8 cellular contexts compared by ENCODE assay signal in genomic region chr12:6334940-6335450, GRCh38. TPM values are rescaled to one million over a fixed set of nuclear protein-coding genes. Genes with fewer than 3 reads are reported as not detected.
DNase-seq lines count a peak whose midpoint lies in the region; ATAC-seq, FAIRE-seq and TF ChIP-seq lines count a peak whose summit lies in the region.

No MANE protein-coding gene starts in this region.

- peaks cover 39% of the 10 kb centered on the region for H3K9me1 ChIP-seq in IMR-90 (ENCODE audit: insufficient read depth, low read length)

- no peak for TF ChIP-seq EP300 in HepG2 (IDR thresholded peaks at IDR 0.05; ENCODE audit: low read depth in 2 of 2, low read length in 2 of 2)
- TF ChIP-seq EP300 in HepG2 (CRISPR knock-in tag; IDR thresholded peaks at IDR 0.05; ENCODE audit: borderline replicate concordance) = no peak

- H3K14ac ChIP-seq in IMR-90 (replicated peaks; ENCODE audit: low read depth, low read length) = peak overlapping the region; percentile 74

- peaks cover 64% of the 10 kb centered on the region for H3K4me1 ChIP-seq in IMR-90 (ENCODE audit: control insufficient read depth, insufficient read depth, low read length)
- peaks cover 61% of the 10 kb centered on the region for H3K4me1 ChIP-seq in HepG2 (ENCODE audit: insufficient read depth, low read length)
- peaks cover 55% of the 10 kb centered on the region for H3K4me1 ChIP-seq in testis

- H3K9ac ChIP-seq in IMR-90 (ENCODE audit: low read depth, low read length) (peak overlapping the region; percentile 71), HepG2 (ENCODE audit: insufficient read depth, low read depth, low read length) (peak overlapping the region; percentile 95)

- peak; percentile 39 for DNase-seq in IMR-90
- DNase-seq in cardiac fibroblast (ENCODE audit: low read depth in 2 of 2) = peak in 1 of 2 donors; percentile 29
- no peak for DNase-seq in HepG2 (ENCODE audit: low spot score)
- peak; percentile 41 for DNase-seq in testis
- no peak for DNase-seq in stimulated activated naive CD4-positive, alpha-beta T cell treated with Interleukin-2 at 50 U/mL for 16 hours (lab: John Stamatoyannopoulos, UW)
- no peak for DNase-seq in sciatic nerve (ENCODE audit: low spot score)
- no peak for DNase-seq in T-cell

- H3K23ac ChIP-seq in IMR-90 (ENCODE audit: low read depth, low read length) = peak overlapping the region; percentile 95

- H3K4me1 Mint-ChIP-seq in T-cell = peaks cover 11 to 31% (median 26%) of the 10 kb centered on the region in 3 donors

- H3K27ac Mint-ChIP-seq in T-cell = no peak overlapping the region

- H2BK20ac ChIP-seq in IMR-90 (ENCODE audit: low read depth, low read length) = peak overlapping the region; percentile 93

- peak overlapping the region; percentile 99 for H2AK9ac ChIP-seq in IMR-90 (replicated peaks; ENCODE audit: low read depth, low read length, poor library complexity)

- H4K20me1 ChIP-seq in IMR-90 (ENCODE audit: insufficient read depth, low read length) (peaks cover 86% of the 10 kb centered on the region), HepG2 (ENCODE audit: insufficient read depth, low read length) (no peaks in the 10 kb centered on the region; the same call in 1 of the 2 replicates)

- in situ Hi-C loops in IMR-90 (cut with MboI; ENCODE audit: low sequenced_read_pairs) = loop anchor here (5.0 to 10.0 kb wide), 2 partner anchors 37 to 210 kb away; no protein-coding TSS in a partner anchor
- in situ Hi-C loops in HepG2 (cut with HindIII; ENCODE audit: extremely low pct_ligation_motif_present, low pct_unique_long_range_greater_than_20kb) = loop anchor here (5.0 kb wide), 1 partner anchor 37 kb away; no protein-coding TSS in a partner anchor

- peak overlapping the region; percentile 99 for H4K91ac ChIP-seq in IMR-90 (ENCODE audit: insufficient read depth, low read depth, low read length)

- TF ChIP-seq RAD21 in IMR-90 (IDR thresholded peaks at IDR 0.05; ENCODE audit: low read length) (no peak), HepG2 (CRISPR knock-in tag; IDR thresholded peaks at IDR 0.05) (no peak)

- no peaks in the 10 kb centered on the region for H3K9me3 Mint-ChIP-seq in T-cell

- TF ChIP-seq CTCF in IMR-90 (conservative IDR thresholded peaks at IDR 0.05; ENCODE audit: low read depth, low read length) (no peak), cardiac fibroblast (IDR thresholded peaks at IDR 0.05; ENCODE audit: low read depth, low read length) (no peak), HepG2 (CRISPR knock-in tag; IDR thresholded peaks at IDR 0.05) (no peak), testis (IDR thresholded peaks at IDR 0.05) (no peak)

- peak overlapping the region; percentile 98 for H2BK120ac ChIP-seq in IMR-90 (ENCODE audit: low read depth, low read length)

- H3K4me3 ChIP-seq in IMR-90 (ENCODE audit: insufficient read depth, low read depth, low read length) = no peak overlapping the region
- peak overlapping the region; percentile 39 to 47 for H3K4me3 ChIP-seq in cardiac fibroblast (replicated peaks in 1 of 2; ENCODE audit: low read depth in 2 of 2, low read length in 2 of 2)
- H3K4me3 ChIP-seq in HepG2 (replicated peaks in 1 of 3; ENCODE audit: insufficient read depth in 1 of 3, low read depth in 2 of 3, low read length in 3 of 3) = peak overlapping the region in 2 of 3 experiments; percentile 41 to 99; a peak in 4 of 6 replicates
- H3K4me3 ChIP-seq in testis = no peak overlapping the region

- dilution Hi-C loops in IMR-90 (cut with HindIII; ENCODE audit: low sequenced_read_pairs, unreplicated experiment) = no loop called here

- H3K4ac ChIP-seq in IMR-90 (ENCODE audit: low read depth, low read length) = peak overlapping the region; percentile 99

- POLR2A ChIA-PET in IMR-90 (lab: Charles Lee; ENCODE audit: unreplicated experiment) = interaction anchor here (0.6 to 1.6 kb wide), 4 partner anchors 13 to 199 kb away, joined by 3 to 14 read pairs (median 4); partner anchors contain the start of gene GAPDH
- POLR2A ChIA-PET in HepG2 (lab: Yijun Ruan, JAX) = interaction anchor here (0.7 to 11.0 kb wide), 32 partner anchors 8 to 354 kb away, joined by 3 to 278 read pairs (median 12); partner anchors contain the start of genes GAPDH, LTBR, MRPL51 and NOP2
- POLR2A ChIA-PET in T-cell (lab: Charles Lee) = interaction anchor here (0.5 to 0.6 kb wide), 4 partner anchors 13 to 346 kb away, joined by 3 to 5 read pairs (median 4); no protein-coding TSS in a partner anchor

- no TSS peak for BruUV-seq in IMR-90 (replicated peaks; lab: Mats Ljungman, UMichigan)
- no TSS peak for BruUV-seq in HepG2 (replicated peaks; lab: Mats Ljungman, UMichigan)

- H3K18ac ChIP-seq in IMR-90 (ENCODE audit: low read depth, low read length) = peak overlapping the region; percentile 80

- peaks cover 48% of the 10 kb centered on the region for H3K79me2 ChIP-seq in HepG2 (ENCODE audit: insufficient read depth, low read length)

- peak overlapping the region; percentile 25 for H4K5ac ChIP-seq in IMR-90 (ENCODE audit: low read depth, low read length)

- H4K8ac ChIP-seq in IMR-90 (ENCODE audit: low read depth in 2 of 2, low read length in 2 of 2) = peak overlapping the region; percentile 37 to 94; a peak in 3 of 4 replicates

- H3K4me3 Mint-ChIP-seq in T-cell = no peak overlapping the region

- peak overlapping the region; percentile 99 for H2AK5ac ChIP-seq in IMR-90 (ENCODE audit: low read depth, low read length)

- H3K27ac ChIP-seq in IMR-90 (ENCODE audit: insufficient read depth, low read length) = peak overlapping the region; percentile 94
- H3K27ac ChIP-seq in HepG2 (ENCODE audit: extremely low read length, insufficient read depth, low read length) = peak overlapping the region; percentile 97
- H3K27ac ChIP-seq in testis = peak overlapping the region; percentile 86 to 93

- no peaks in the 10 kb centered on the region for H3K27me3 Mint-ChIP-seq in T-cell

- peaks cover 54% of the 10 kb centered on the region for H3K36me3 ChIP-seq in IMR-90 (ENCODE audit: control insufficient read depth, insufficient read depth, low read length)
- peaks cover 21 to 42% of the 10 kb centered on the region in 2 experiments; a peak in 4 of 5 replicates for H3K36me3 ChIP-seq in HepG2 (replicated peaks in 1 of 2; ENCODE audit: control insufficient read depth in 1 of 2, insufficient read depth in 2 of 2, low read length in 2 of 2)
- H3K36me3 ChIP-seq in testis (ENCODE audit: low read depth, missing control alignments) = no peaks in the 10 kb centered on the region

- H3K4me2 ChIP-seq in IMR-90 (ENCODE audit: low read depth, low read length) (peak overlapping the region; percentile 70), HepG2 (ENCODE audit: low read depth, low read length) (peak overlapping the region; percentile 96)

- FAIRE-seq in HepG2 (lab: Jason Lieb, UNC) = no peak

- H3K36me3 Mint-ChIP-seq in T-cell = peaks cover 29% of the 10 kb centered on the region

- peaks cover 22 to 89% of the 10 kb centered on the region in 2 experiments for H3K79me1 ChIP-seq in IMR-90 (ENCODE audit: low read depth in 1 of 2, low read length in 2 of 2)

- H3K27me3 ChIP-seq in IMR-90 (ENCODE audit: control insufficient read depth, insufficient read depth, low read length) (no peaks in the 10 kb centered on the region), HepG2 (ENCODE audit: control insufficient read depth in 1 of 2, insufficient read depth in 2 of 2, low read length in 2 of 2) (no peaks in the 10 kb centered on the region; a peak in 1 of 5 replicates), testis (no peaks in the 10 kb centered on the region)

- peak overlapping the region; percentile 95 for H2BK5ac ChIP-seq in IMR-90 (ENCODE audit: low read depth, low read length, poor library complexity, severe bottlenecking)

- no peak for ATAC-seq in IMR-90 (ENCODE audit: low read depth)
- ATAC-seq in HepG2 = no peak
- no peak for ATAC-seq in GM18511 (IDR thresholded peaks at IDR 0.05; ENCODE audit: unreplicated experiment)
- no peak for ATAC-seq in sciatic nerve
- no peak for ATAC-seq in T-cell (replicated peaks in 1 of 4)

- H3K9me3 ChIP-seq in IMR-90 (ENCODE audit: control insufficient read depth, insufficient read depth, low read length) (no peaks in the 10 kb centered on the region), HepG2 (ENCODE audit: low read length) (no peaks in the 10 kb centered on the region), testis (no peaks in the 10 kb centered on the region)

- peak overlapping the region; percentile 32; the same call in 2 of the 3 replicates for H2BK15ac ChIP-seq in IMR-90 (ENCODE audit: low read depth, low read length)

- H3K56ac ChIP-seq in IMR-90 (ENCODE audit: extremely low read depth, insufficient read depth, low read length) = peak overlapping the region; percentile 96; the same call in 1 of the 2 replicates

- H2AFZ ChIP-seq in IMR-90 (replicated peaks; ENCODE audit: low read length, poor library complexity) (no peak overlapping the region), HepG2 (ENCODE audit: low read length) (no peak overlapping the region)

- no peak for TF ChIP-seq POLR2A in IMR-90 (IDR thresholded peaks at IDR 0.05; ENCODE audit: low read depth, low read length)
- TF ChIP-seq POLR2A in HepG2 (IDR thresholded peaks at IDR 0.05; ENCODE audit: insufficient read depth in 1 of 2, low read depth in 2 of 2, low read length in 2 of 2) = no peak
- no peak for TF ChIP-seq POLR2A in testis (IDR thresholded peaks at IDR 0.05)

- WGBS in IMR-90 (ENCODE audit: extremely low coverage in 2 of 2, insufficient read length in 1 of 2), 2 experiments = 50% methylated on average over 6 of the region's 13 CpGs; no CpG with 5 or more reads in 1 of the 2 experiments
- WGBS in HepG2 (ENCODE audit: low lambda C conversion rate) = 36% methylated on average over 12 of the region's 13 CpGs
- WGBS in testis, 2 donors = 40 to 46% methylated on average over 13 of the region's 13 CpGs

- CTCF ChIA-PET in IMR-90 (lab: Yijun Ruan, JAX) (interaction anchor here (0.6 to 1.2 kb wide), 7 partner anchors 28 to 89 kb away, joined by 3 to 5 read pairs (median 3); partner anchors contain the start of genes LTBR and SCNN1A), HepG2 (lab: Yijun Ruan, JAX; ENCODE audit: low intra/inter-chr PET ratio, low total read pairs) (interaction anchor here (1.0 to 1.6 kb wide), 2 partner anchors 33 to 37 kb away, joined by 3 to 4 read pairs; no protein-coding TSS in a partner anchor), T-cell (lab: Charles Lee) (interaction anchor here (0.6 to 5.6 kb wide), 26 partner anchors 9 to 1487 kb away, joined by 3 to 74 read pairs (median 4); partner anchors contain the start of genes TAPBPL (in 1 of the 2), USP5 (in 1 of the 2) and VAMP1 (in 1 of the 2))

- intact Hi-C loops in IMR-90 (cut with micrococcal nuclease) = no loop called here
- intact Hi-C loops in HepG2 (cut with micrococcal nuclease; ENCODE audit: unreplicated experiment) = loop anchor here (1.0 to 10.0 kb wide), 3 partner anchors 9 to 130 kb away; no protein-coding TSS in a partner anchor
- intact Hi-C loops in testis (cut with DNase I; ENCODE audit: low total_unique reads) = loop anchor here (10.0 kb wide), 2 partner anchors 50 to 120 kb away; partner anchors contain the start of genes LTBR and TAPBPL
- intact Hi-C loops in sciatic nerve (cut with DNase I) = loop anchor here (10.0 kb wide), 2 partner anchors 50 to 130 kb away; partner anchors contain the start of gene LTBR

RNA-seq across cellular contexts. Expression of gene TNFRSF1A, which starts 6.9 kb away (rescaled TPM):
- total RNA-seq in IMR-90 (2012; rRNA removed) (79.6 and 86.7 TPM in 2 replicates), HepG2 (2016; rRNA removed; fragmentation: Illumina TruSeq; extraction: Trizol) (21.9 and 41.5 TPM in 2 replicates), testis (100 to 1,000 TPM in 1 of 2 donors, 10 to 100 TPM in 1; 94.6 to 106 TPM), sciatic nerve (215 TPM), T-cell (10 to 100 TPM; 32.3 to 88.0 (median 86.5) TPM)
- polyA plus RNA-seq in IMR-90 (2012; rRNA removed) (136 and 138 TPM in 2 replicates), HepG2 (2011; rRNA removed) (41.4 and 61.2 TPM in 2 replicates), testis (ENCODE audit: insufficient read depth, low read depth, low replicate concordance) (59.8 TPM)
- 105 and 167 TPM in 2 replicates for polyA plus RNA-seq in IMR-90 (2012; cell fraction: cytosol; rRNA removed)
- 102 and 107 TPM in 2 replicates for polyA plus RNA-seq in IMR-90 (2012; cell fraction: nucleus; rRNA removed; ENCODE audit: low replicate concordance)
- total RNA-seq in HepG2 (2016; cell fraction: cytosol; rRNA removed; fragmentation: Illumina TruSeq; extraction: Trizol; ENCODE audit: low read depth) = 16.3 and 18.0 TPM in 2 replicates
- total RNA-seq in HepG2 (2016; cell fraction: insoluble cytoplasmic fraction; rRNA removed; fragmentation: Illumina TruSeq; extraction: Trizol) = 28.8 and 36.5 TPM in 2 replicates
- 19.8 and 22.3 TPM in 2 replicates for total RNA-seq in HepG2 (2016; cell fraction: membrane; rRNA removed; fragmentation: Illumina TruSeq; extraction: Trizol)
- 36.8 and 40.7 TPM in 2 replicates for total RNA-seq in HepG2 (2016; cell fraction: nucleus; rRNA removed; fragmentation: Illumina TruSeq; extraction: Trizol)
- polyA plus RNA-seq in HepG2 (2011; cell fraction: cytosol; rRNA removed) = 53.0 and 53.4 TPM in 2 replicates
- 67.2 and 67.4 TPM in 2 replicates for polyA plus RNA-seq in HepG2 (2011; cell fraction: nucleus; rRNA removed)
- polyA plus RNA-seq in HepG2 (2012) = 40.9 and 56.2 TPM in 2 replicates
- polyA plus RNA-seq in HepG2 (2016; cell fraction: cytosol; fragmentation: Illumina TruSeq; extraction: Trizol; ENCODE audit: low read depth) = 5.2 and 6.8 TPM in 2 replicates
- polyA plus RNA-seq in HepG2 (2016; cell fraction: insoluble cytoplasmic fraction; fragmentation: Illumina TruSeq; extraction: Trizol; ENCODE audit: low read depth) = 31.8 and 38.4 TPM in 2 replicates
- 14.3 and 15.5 TPM in 2 replicates for polyA plus RNA-seq in HepG2 (2016; cell fraction: membrane; fragmentation: Illumina TruSeq; extraction: Trizol; ENCODE audit: low read depth)
- polyA plus RNA-seq in HepG2 (2016; cell fraction: nucleus; fragmentation: Illumina TruSeq; extraction: Trizol; ENCODE audit: insufficient read depth, low read depth) = 75.7 and 99.5 TPM in 2 replicates
- polyA minus RNA-seq in HepG2 (2011; rRNA and poly(A)+ RNA removed; ENCODE audit: low replicate concordance) = 88.8 and 131 TPM in 2 replicates
- 52.9 and 68.3 TPM in 2 replicates for polyA minus RNA-seq in HepG2 (2011; cell fraction: cytosol; rRNA and poly(A)+ RNA removed)
- polyA minus RNA-seq in HepG2 (2011; cell fraction: nucleus; rRNA and poly(A)+ RNA removed) = 54.3 and 80.4 TPM in 2 replicates

RNA-seq across cellular contexts. Expression of gene PLEKHG6, which starts 24.5 kb away (rescaled TPM):
- total RNA-seq in IMR-90 (2012; rRNA removed) = under 0.01 TPM in 2 replicates
- polyA plus RNA-seq in IMR-90 (2012; rRNA removed) = 0.10 TPM in 2 replicates
- 0.05 and 0.07 TPM in 2 replicates for polyA plus RNA-seq in IMR-90 (2012; cell fraction: cytosol; rRNA removed)
- polyA plus RNA-seq in IMR-90 (2012; cell fraction: nucleus; rRNA removed; ENCODE audit: low replicate concordance) = 0.05 and 0.15 TPM in 2 replicates
- 13.1 and 18.9 TPM in 2 replicates for total RNA-seq in HepG2 (2016; rRNA removed; fragmentation: Illumina TruSeq; extraction: Trizol)
- total RNA-seq in HepG2 (2016; cell fraction: cytosol; rRNA removed; fragmentation: Illumina TruSeq; extraction: Trizol; ENCODE audit: low read depth) = 11.1 and 14.7 TPM in 2 replicates
- 15.0 and 16.9 TPM in 2 replicates for total RNA-seq in HepG2 (2016; cell fraction: insoluble cytoplasmic fraction; rRNA removed; fragmentation: Illumina TruSeq; extraction: Trizol)
- total RNA-seq in HepG2 (2016; cell fraction: membrane; rRNA removed; fragmentation: Illumina TruSeq; extraction: Trizol) = 23.7 TPM in 2 replicates
- total RNA-seq in HepG2 (2016; cell fraction: nucleus; rRNA removed; fragmentation: Illumina TruSeq; extraction: Trizol) = 15.6 and 19.7 TPM in 2 replicates
- polyA plus RNA-seq in HepG2 (2011; rRNA removed) = 17.0 and 26.8 TPM in 2 replicates
- 12.8 and 29.8 TPM in 2 replicates for polyA plus RNA-seq in HepG2 (2011; cell fraction: cytosol; rRNA removed)
- polyA plus RNA-seq in HepG2 (2011; cell fraction: nucleus; rRNA removed) = 20.1 and 50.9 TPM in 2 replicates
- 16.4 and 22.2 TPM in 2 replicates for polyA plus RNA-seq in HepG2 (2012)
- 16.0 and 16.1 TPM in 2 replicates for polyA plus RNA-seq in HepG2 (2016; cell fraction: cytosol; fragmentation: Illumina TruSeq; extraction: Trizol; ENCODE audit: low read depth)
- 15.2 and 21.6 TPM in 2 replicates for polyA plus RNA-seq in HepG2 (2016; cell fraction: insoluble cytoplasmic fraction; fragmentation: Illumina TruSeq; extraction: Trizol; ENCODE audit: low read depth)
- polyA plus RNA-seq in HepG2 (2016; cell fraction: membrane; fragmentation: Illumina TruSeq; extraction: Trizol; ENCODE audit: low read depth) = 20.3 and 26.3 TPM in 2 replicates
- polyA plus RNA-seq in HepG2 (2016; cell fraction: nucleus; fragmentation: Illumina TruSeq; extraction: Trizol; ENCODE audit: insufficient read depth, low read depth) = 28.0 and 30.9 TPM in 2 replicates
- 0.70 and 23.3 TPM in 2 replicates for polyA minus RNA-seq in HepG2 (2011; rRNA and poly(A)+ RNA removed; ENCODE audit: low replicate concordance)
- 8.8 and 12.8 TPM in 2 replicates for polyA minus RNA-seq in HepG2 (2011; cell fraction: cytosol; rRNA and poly(A)+ RNA removed)
- polyA minus RNA-seq in HepG2 (2011; cell fraction: nucleus; rRNA and poly(A)+ RNA removed) = 13.3 and 16.5 TPM in 2 replicates
- total RNA-seq in testis = 1 to 10 TPM in 1 of 2 donors, under 1 TPM in 1; 0.87 to 2.0 TPM
- polyA plus RNA-seq in testis (ENCODE audit: insufficient read depth, low read depth, low replicate concordance) = 2.2 TPM
- total RNA-seq in sciatic nerve = 5.2 TPM
- total RNA-seq in T-cell = under 1 TPM in 2 of 5 donors, not detected in 3; 0.13 to 0.38 TPM

RNA-seq across cellular contexts. Expression of gene SCNN1A, which starts 40.4 kb away (rescaled TPM):
- not detected in 2 replicates for total RNA-seq in IMR-90 (2012; rRNA removed)
- 0.24 and 0.41 TPM in 2 replicates for polyA plus RNA-seq in IMR-90 (2012; rRNA removed)
- polyA plus RNA-seq in IMR-90 (2012; cell fraction: cytosol; rRNA removed) = 0.13 and 0.16 TPM in 2 replicates
- polyA plus RNA-seq in IMR-90 (2012; cell fraction: nucleus; rRNA removed; ENCODE audit: low replicate concordance) = 0.32 and 1.2 TPM in 2 replicates
- 0.63 and 1.5 TPM in 2 replicates for total RNA-seq in HepG2 (2016; rRNA removed; fragmentation: Illumina TruSeq; extraction: Trizol)
- 0.71 and 1.2 TPM in 2 replicates for total RNA-seq in HepG2 (2016; cell fraction: cytosol; rRNA removed; fragmentation: Illumina TruSeq; extraction: Trizol; ENCODE audit: low read depth)
- total RNA-seq in HepG2 (2016; cell fraction: insoluble cytoplasmic fraction; rRNA removed; fragmentation: Illumina TruSeq; extraction: Trizol) = 0.71 and 1.6 TPM in 2 replicates
- 0.72 and 0.87 TPM in 2 replicates for total RNA-seq in HepG2 (2016; cell fraction: membrane; rRNA removed; fragmentation: Illumina TruSeq; extraction: Trizol)
- total RNA-seq in HepG2 (2016; cell fraction: nucleus; rRNA removed; fragmentation: Illumina TruSeq; extraction: Trizol) = 1.8 and 5.0 TPM in 2 replicates
- polyA plus RNA-seq in HepG2 (2011; rRNA removed) = 14.6 and 32.8 TPM in 2 replicates
- polyA plus RNA-seq in HepG2 (2011; cell fraction: cytosol; rRNA removed) = 6.1 and 12.5 TPM in 2 replicates
- 24.9 and 39.4 TPM in 2 replicates for polyA plus RNA-seq in HepG2 (2011; cell fraction: nucleus; rRNA removed)
- polyA plus RNA-seq in HepG2 (2012) = 17.5 and 19.3 TPM in 2 replicates
- polyA plus RNA-seq in HepG2 (2016; cell fraction: cytosol; fragmentation: Illumina TruSeq; extraction: Trizol; ENCODE audit: low read depth) = 0.22 and 0.41 TPM in 2 replicates
- 1.0 and 1.6 TPM in 2 replicates for polyA plus RNA-seq in HepG2 (2016; cell fraction: insoluble cytoplasmic fraction; fragmentation: Illumina TruSeq; extraction: Trizol; ENCODE audit: low read depth)
- 0.66 and 1.1 TPM in 2 replicates for polyA plus RNA-seq in HepG2 (2016; cell fraction: membrane; fragmentation: Illumina TruSeq; extraction: Trizol; ENCODE audit: low read depth)
- 4.0 and 5.1 TPM in 2 replicates for polyA plus RNA-seq in HepG2 (2016; cell fraction: nucleus; fragmentation: Illumina TruSeq; extraction: Trizol; ENCODE audit: insufficient read depth, low read depth)
- polyA minus RNA-seq in HepG2 (2011; rRNA and poly(A)+ RNA removed; ENCODE audit: low replicate concordance) = 9.5 and 30.0 TPM in 2 replicates
- polyA minus RNA-seq in HepG2 (2011; cell fraction: cytosol; rRNA and poly(A)+ RNA removed) = 5.9 and 14.3 TPM in 2 replicates
- polyA minus RNA-seq in HepG2 (2011; cell fraction: nucleus; rRNA and poly(A)+ RNA removed) = 10.9 and 24.2 TPM in 2 replicates
- total RNA-seq in testis = 10 to 100 TPM; 22.7 to 43.1 TPM
- 14.6 TPM for polyA plus RNA-seq in testis (ENCODE audit: insufficient read depth, low read depth, low replicate concordance)
- 16.8 TPM for total RNA-seq in sciatic nerve
- total RNA-seq in T-cell = 1 to 10 TPM; 1.0 to 3.4 (median 2.6) TPM

RNA-seq across cellular contexts. Expression of gene LTBR, which starts 49.0 kb away (rescaled TPM):
- 19.7 and 24.7 TPM in 2 replicates for total RNA-seq in IMR-90 (2012; rRNA removed)
- polyA plus RNA-seq in IMR-90 (2012; rRNA removed) = 62.5 and 66.0 TPM in 2 replicates
- 71.8 and 82.3 TPM in 2 replicates for polyA plus RNA-seq in IMR-90 (2012; cell fraction: cytosol; rRNA removed)
- polyA plus RNA-seq in IMR-90 (2012; cell fraction: nucleus; rRNA removed; ENCODE audit: low replicate concordance) = 71.5 and 142 TPM in 2 replicates
- total RNA-seq in HepG2 (2016; rRNA removed; fragmentation: Illumina TruSeq; extraction: Trizol) = 12.1 and 34.8 TPM in 2 replicates
- total RNA-seq in HepG2 (2016; cell fraction: cytosol; rRNA removed; fragmentation: Illumina TruSeq; extraction: Trizol; ENCODE audit: low read depth) = 24.4 and 24.5 TPM in 2 replicates
- total RNA-seq in HepG2 (2016; cell fraction: insoluble cytoplasmic fraction; rRNA removed; fragmentation: Illumina TruSeq; extraction: Trizol) = 11.6 and 40.0 TPM in 2 replicates
- total RNA-seq in HepG2 (2016; cell fraction: membrane; rRNA removed; fragmentation: Illumina TruSeq; extraction: Trizol) = 34.7 and 35.3 TPM in 2 replicates
- 39.7 and 43.6 TPM in 2 replicates for total RNA-seq in HepG2 (2016; cell fraction: nucleus; rRNA removed; fragmentation: Illumina TruSeq; extraction: Trizol)
- polyA plus RNA-seq in HepG2 (2011; rRNA removed) = 31.4 and 39.0 TPM in 2 replicates
- 23.7 and 29.3 TPM in 2 replicates for polyA plus RNA-seq in HepG2 (2011; cell fraction: cytosol; rRNA removed)
- 82.9 and 92.1 TPM in 2 replicates for polyA plus RNA-seq in HepG2 (2011; cell fraction: nucleus; rRNA removed)
- 25.8 and 37.8 TPM in 2 replicates for polyA plus RNA-seq in HepG2 (2012)
- polyA plus RNA-seq in HepG2 (2016; cell fraction: cytosol; fragmentation: Illumina TruSeq; extraction: Trizol; ENCODE audit: low read depth) = 19.3 and 21.0 TPM in 2 replicates
- polyA plus RNA-seq in HepG2 (2016; cell fraction: insoluble cytoplasmic fraction; fragmentation: Illumina TruSeq; extraction: Trizol; ENCODE audit: low read depth) = 16.0 and 16.4 TPM in 2 replicates
- polyA plus RNA-seq in HepG2 (2016; cell fraction: membrane; fragmentation: Illumina TruSeq; extraction: Trizol; ENCODE audit: low read depth) = 27.4 and 28.3 TPM in 2 replicates
- 117 and 123 TPM in 2 replicates for polyA plus RNA-seq in HepG2 (2016; cell fraction: nucleus; fragmentation: Illumina TruSeq; extraction: Trizol; ENCODE audit: insufficient read depth, low read depth)
- polyA minus RNA-seq in HepG2 (2011; rRNA and poly(A)+ RNA removed; ENCODE audit: low replicate concordance) = 16.2 and 29.7 TPM in 2 replicates
- polyA minus RNA-seq in HepG2 (2011; cell fraction: cytosol; rRNA and poly(A)+ RNA removed) = 11.5 and 14.0 TPM in 2 replicates
- polyA minus RNA-seq in HepG2 (2011; cell fraction: nucleus; rRNA and poly(A)+ RNA removed) = 22.4 and 34.2 TPM in 2 replicates
- 100 to 1,000 TPM in 1 of 2 donors, 10 to 100 TPM in 1; 81.3 to 112 TPM for total RNA-seq in testis
- 36.6 TPM for polyA plus RNA-seq in testis (ENCODE audit: insufficient read depth, low read depth, low replicate concordance)
- 99.7 TPM for total RNA-seq in sciatic nerve
- total RNA-seq in T-cell = 1 to 10 TPM in 2 of 5 donors, under 1 TPM in 2, not detected in 1; 0.56 to 1.6 (median 1.2) TPM

Comparison
In these comparisons a context has a peak if more than half of its experiments do, and no peak if none do; other contexts are left out.
1. DNase-seq: peak in IMR-90 (single experiment) and testis (single experiment); none in HepG2 (single experiment), stimulated activated naive CD4-positive, alpha-beta T cell treated with Interleukin-2 at 50 U/mL for 16 hours (single experiment), sciatic nerve (single experiment) and T-cell (0 of 34).
2. H3K4me3 ChIP-seq: peak in cardiac fibroblast (2 of 2) and HepG2 (2 of 3); none in IMR-90 (single experiment) and testis (0 of 2).
3. Peak in every context shown above with its lines, with median percentiles within 50 percentile points of each other: H3K27ac ChIP-seq.